9 cellular contexts compared by ENCODE assay signal in genomic region chr2:197092431-197092830, GRCh38.
DNase-seq lines count a peak whose midpoint lies in the region; TF ChIP-seq lines count a peak whose summit lies in the region.
"Had no signal": no experiment of that assay in that cellular context is flagged by ENCODE, and none has a peak within 500 bp of the region (broad histone marks: within the 10 kb centered on the region; RNA-seq: fewer than 3 reads in every experiment).

No MANE protein-coding gene starts in this region.

- POLR2A ChIA-PET in A673 (lab: Charles Lee; ENCODE audit: low non-redundant PET) (interaction anchor here (0.6 to 0.7 kb wide), 2 partner anchors 8 to 19 kb away, joined by 4 to 5 read pairs; no protein-coding TSS in a partner anchor), HEK293 (lab: Yijun Ruan, JAX) (no interaction called here)

- H3K27ac ChIP-seq in A673 (ENCODE audit: low read depth, low read length, poor library complexity, severe bottlenecking) (peak overlapping the region; percentile 82), HEK293 (ENCODE audit: extremely low read depth, low read depth, low read length) (no peak overlapping the region)

- intact Hi-C loops in A673 (cut with micrococcal nuclease; ENCODE audit: unreplicated experiment): no loop called here

- H3K4me1 ChIP-seq in A673 (ENCODE audit: insufficient read depth, low read length, poor library complexity, severe bottlenecking): peaks cover 91% of the 10 kb centered on the region
- H3K4me1 ChIP-seq in HEK293 (ENCODE audit: control insufficient read depth, insufficient read depth, low read length): peaks cover 10% of the 10 kb centered on the region
- peaks cover 23% of the 10 kb centered on the region for H3K4me1 ChIP-seq in adipocyte (ENCODE audit: control insufficient read depth, insufficient read depth, low read length)

- no peak overlapping the region for H3K4me3 ChIP-seq in A673 (ENCODE audit: low read depth, low read length, poor library complexity, severe bottlenecking)
- no peak overlapping the region for H3K4me3 ChIP-seq in HEK293 (ENCODE audit: low read depth, low read length)
- no peak overlapping the region for H3K4me3 ChIP-seq in adipocyte (ENCODE audit: low read length)
- H3K4me3 ChIP-seq: GM23338 had no signal

- no peaks in the 10 kb centered on the region for H3K36me3 ChIP-seq in A673 (ENCODE audit: insufficient read depth, low read length, poor library complexity, severe bottlenecking)
- H3K36me3 ChIP-seq in HEK293 (ENCODE audit: control insufficient read depth in 2 of 2, insufficient read depth in 1 of 2, low read length in 2 of 2): no peaks in the 10 kb centered on the region
- H3K36me3 ChIP-seq in adipocyte (ENCODE audit: control insufficient read depth, insufficient read depth, low read length, severe bottlenecking): no peaks in the 10 kb centered on the region

- TF ChIP-seq CTCF in A673 (conservative IDR thresholded peaks at IDR 0.05; ENCODE audit: low read depth, low read length) (no peak), HEK293 (tag by site-specific recombination; IDR thresholded peaks at IDR 0.05) (no peak)

- no peak overlapping the region for H3K9ac ChIP-seq in adipocyte (ENCODE audit: low read length)

- H3K27me3 ChIP-seq in A673 (replicated peaks; ENCODE audit: insufficient read depth, low read depth, low read length, poor library complexity): no peaks in the 10 kb centered on the region
- no peaks in the 10 kb centered on the region for H3K27me3 ChIP-seq in adipocyte (replicated peaks; ENCODE audit: control insufficient read depth, insufficient read depth, low read length)

- CTCF ChIA-PET in A673 (lab: Charles Lee): no interaction called here
- CTCF ChIA-PET in HEK293 (lab: Yijun Ruan, JAX): interaction anchor here (0.9 to 1.2 kb wide), 2 partner anchors 21 to 76 kb away, joined by 3 to 5 read pairs; no protein-coding TSS in a partner anchor

- DNase-seq in A673 (ENCODE audit: low spot score) (peak; percentile 90), adipocyte (ENCODE audit: low read depth) (peak; percentile 86), iris pigment epithelial cell (ENCODE audit: low read depth) (peak; percentile 64), NOMO-1 (lab: John Stamatoyannopoulos, UW; ENCODE audit: unreplicated experiment in 2 of 2) (no peak)
- no peak for DNase-seq in effector CD8-positive, alpha-beta T cell (lab: John Stamatoyannopoulos, UW)
- no peak for DNase-seq in central memory CD4-positive, alpha-beta T cell
- no peak for DNase-seq in stimulated activated CD4-positive, alpha-beta T cell treated with anti-CD3 and anti-CD28 coated beads, Interleukin-4, amount 100 ng/mL, for 24 hours

- no TSS peak for BruUV-seq in A673 (replicated peaks; lab: Mats Ljungman, UMichigan)

- no peaks in the 10 kb centered on the region for H3K9me3 ChIP-seq in A673 (ENCODE audit: low read depth, low read length, poor library complexity, severe bottlenecking)
- no peaks in the 10 kb centered on the region for H3K9me3 ChIP-seq in HEK293 (ENCODE audit: control insufficient read depth, insufficient read depth, low read depth, low read length)
- H3K9me3 ChIP-seq in adipocyte (ENCODE audit: control insufficient read depth, low read length): no peaks in the 10 kb centered on the region

TF ChIP-seq in HEK293, 187 proteins besides CTCF, POLR2A, EP300 and RAD21 (continues in another document):
- TF ChIP-seq ZNF510 (tag by site-specific recombination; IDR thresholded peaks at IDR 0.05; ENCODE audit: insufficient replicate concordance): no peak
- no peak for TF ChIP-seq ZNF654 (tag by site-specific recombination; IDR thresholded peaks at IDR 0.05; ENCODE audit: low read depth)
- no peak for TF ChIP-seq ZNF837 (tag by site-specific recombination; IDR thresholded peaks at IDR 0.05)
- TF ChIP-seq ZEB2 (tag by site-specific recombination; IDR thresholded peaks at IDR 0.05): peak; percentile 56; the same call in 1 of the 2 replicates
- no peak for TF ChIP-seq ZNF311 (tag by site-specific recombination; IDR thresholded peaks at IDR 0.05; ENCODE audit: borderline replicate concordance)
- TF ChIP-seq, protein P1, sequence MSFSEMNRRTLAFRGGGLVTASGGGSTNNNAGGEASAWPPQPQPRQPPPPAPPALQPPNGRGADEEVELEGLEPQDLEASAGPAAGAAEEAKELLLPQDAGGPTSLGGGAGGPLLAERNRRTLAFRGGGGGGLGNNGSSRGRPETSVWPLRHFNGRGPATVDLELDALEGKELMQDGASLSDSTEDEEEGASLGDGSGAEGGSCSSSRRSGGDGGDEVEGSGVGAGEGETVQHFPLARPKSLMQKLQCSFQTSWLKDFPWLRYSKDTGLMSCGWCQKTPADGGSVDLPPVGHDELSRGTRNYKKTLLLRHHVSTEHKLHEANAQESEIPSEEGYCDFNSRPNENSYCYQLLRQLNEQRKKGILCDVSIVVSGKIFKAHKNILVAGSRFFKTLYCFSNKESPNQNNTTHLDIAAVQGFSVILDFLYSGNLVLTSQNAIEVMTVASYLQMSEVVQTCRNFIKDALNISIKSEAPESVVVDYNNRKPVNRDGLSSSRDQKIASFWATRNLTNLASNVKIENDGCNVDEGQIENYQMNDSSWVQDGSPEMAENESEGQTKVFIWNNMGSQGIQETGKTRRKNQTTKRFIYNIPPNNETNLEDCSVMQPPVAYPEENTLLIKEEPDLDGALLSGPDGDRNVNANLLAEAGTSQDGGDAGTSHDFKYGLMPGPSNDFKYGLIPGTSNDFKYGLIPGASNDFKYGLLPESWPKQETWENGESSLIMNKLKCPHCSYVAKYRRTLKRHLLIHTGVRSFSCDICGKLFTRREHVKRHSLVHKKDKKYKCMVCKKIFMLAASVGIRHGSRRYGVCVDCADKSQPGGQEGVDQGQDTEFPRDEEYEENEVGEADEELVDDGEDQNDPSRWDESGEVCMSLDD (tag by site-specific recombination; IDR thresholded peaks at IDR 0.05): no peak
- TF ChIP-seq ZNF324 (tag by site-specific recombination; IDR thresholded peaks at IDR 0.05): peak; percentile 47; the same call in 1 of the 2 replicates
- no peak for TF ChIP-seq ZFP69B (tag by site-specific recombination; IDR thresholded peaks at IDR 0.05)
- no peak for TF ChIP-seq ZNF660 (tag by site-specific recombination; IDR thresholded peaks at IDR 0.05)
- TF ChIP-seq ZNF223 (tag by site-specific recombination; IDR thresholded peaks at IDR 0.05): no peak
- TF ChIP-seq, protein P2, sequence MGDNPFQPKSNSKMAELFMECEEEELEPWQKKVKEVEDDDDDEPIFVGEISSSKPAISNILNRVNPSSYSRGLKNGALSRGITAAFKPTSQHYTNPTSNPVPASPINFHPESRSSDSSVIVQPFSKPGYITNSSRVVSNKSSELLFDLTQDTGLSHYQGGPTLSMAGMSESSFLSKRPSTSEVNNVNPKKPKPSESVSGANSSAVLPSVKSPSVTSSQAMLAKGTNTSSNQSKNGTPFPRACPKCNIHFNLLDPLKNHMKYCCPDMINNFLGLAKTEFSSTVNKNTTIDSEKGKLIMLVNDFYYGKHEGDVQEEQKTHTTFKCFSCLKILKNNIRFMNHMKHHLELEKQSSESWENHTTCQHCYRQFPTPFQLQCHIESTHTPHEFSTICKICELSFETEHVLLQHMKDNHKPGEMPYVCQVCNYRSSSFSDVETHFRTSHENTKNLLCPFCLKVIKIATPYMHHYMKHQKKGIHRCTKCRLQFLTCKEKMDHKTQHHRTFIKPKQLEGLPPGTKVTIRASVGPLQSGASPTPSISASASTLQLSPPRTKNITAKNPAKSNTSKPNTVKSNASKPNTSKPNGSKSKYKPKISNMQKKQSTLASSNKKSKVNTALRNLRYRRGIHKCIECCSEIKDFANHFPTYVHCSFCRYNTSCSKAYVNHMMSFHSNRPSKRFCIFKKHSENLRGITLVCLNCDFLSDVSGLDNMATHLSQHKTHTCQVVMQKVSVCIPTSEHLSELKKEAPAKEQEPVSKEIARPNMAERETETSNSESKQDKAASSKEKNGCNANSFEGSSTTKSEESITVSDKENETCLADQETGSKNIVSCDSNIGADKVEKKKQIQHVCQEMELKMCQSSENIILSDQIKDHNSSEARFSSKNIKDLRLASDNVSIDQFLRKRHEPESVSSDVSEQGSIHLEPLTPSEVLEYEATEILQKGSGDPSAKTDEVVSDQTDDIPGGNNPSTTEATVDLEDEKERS (tag by site-specific recombination; IDR thresholded peaks at IDR 0.05): no peak
- no peak for TF ChIP-seq ZNF600 (tag by site-specific recombination; IDR thresholded peaks at IDR 0.05)
- no peak for TF ChIP-seq ZNF629 (tag by site-specific recombination; IDR thresholded peaks at IDR 0.05)
- TF ChIP-seq GFI1B (tag by site-specific recombination; IDR thresholded peaks at IDR 0.05): no peak
- TF ChIP-seq ZNF394 (tag by site-specific recombination; IDR thresholded peaks at IDR 0.05; ENCODE audit: borderline replicate concordance): no peak
- no peak for TF ChIP-seq ZNF155 (tag by site-specific recombination; IDR thresholded peaks at IDR 0.05)
- TF ChIP-seq, protein P3, sequence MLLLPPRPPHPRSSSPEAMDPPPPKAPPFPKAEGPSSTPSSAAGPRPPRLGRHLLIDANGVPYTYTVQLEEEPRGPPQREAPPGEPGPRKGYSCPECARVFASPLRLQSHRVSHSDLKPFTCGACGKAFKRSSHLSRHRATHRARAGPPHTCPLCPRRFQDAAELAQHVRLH (tag by site-specific recombination; IDR thresholded peaks at IDR 0.05): 0 out of 2 replicates have a peak, but pooled peaks have one; percentile 13
- TF ChIP-seq ZNF239 (tag by site-specific recombination; IDR thresholded peaks at IDR 0.05): no peak
- TF ChIP-seq, protein P4, sequence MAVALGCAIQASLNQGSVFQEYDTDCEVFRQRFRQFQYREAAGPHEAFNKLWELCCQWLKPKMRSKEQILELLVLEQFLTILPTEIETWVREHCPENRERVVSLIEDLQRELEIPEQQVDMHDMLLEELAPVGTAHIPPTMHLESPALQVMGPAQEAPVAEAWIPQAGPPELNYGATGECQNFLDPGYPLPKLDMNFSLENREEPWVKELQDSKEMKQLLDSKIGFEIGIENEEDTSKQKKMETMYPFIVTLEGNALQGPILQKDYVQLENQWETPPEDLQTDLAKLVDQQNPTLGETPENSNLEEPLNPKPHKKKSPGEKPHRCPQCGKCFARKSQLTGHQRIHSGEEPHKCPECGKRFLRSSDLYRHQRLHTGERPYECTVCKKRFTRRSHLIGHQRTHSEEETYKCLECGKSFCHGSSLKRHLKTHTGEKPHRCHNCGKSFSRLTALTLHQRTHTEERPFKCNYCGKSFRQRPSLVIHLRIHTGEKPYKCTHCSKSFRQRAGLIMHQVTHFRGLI (tag by site-specific recombination; IDR thresholded peaks at IDR 0.05): no peak
- TF ChIP-seq KLF16 (tag by site-specific recombination; IDR thresholded peaks at IDR 0.05): no peak
- TF ChIP-seq ZNF335 (tag by site-specific recombination; conservative IDR thresholded peaks at IDR 0.05): no peak
- no peak for TF ChIP-seq ZXDB (tag by site-specific recombination; IDR thresholded peaks at IDR 0.05)
- no peak for TF ChIP-seq ZNF184 (tag by site-specific recombination; IDR thresholded peaks at IDR 0.05)
- no peak for TF ChIP-seq ZFP37 (tag by site-specific recombination; IDR thresholded peaks at IDR 0.05)

Comparison
In these comparisons a context has a peak if more than half of its experiments do, and no peak if none do; other contexts are left out.
1. DNase-seq: peak in A673 (single experiment), adipocyte (single experiment) and iris pigment epithelial cell (single experiment); none in effector CD8-positive, alpha-beta T cell (single experiment), central memory CD4-positive, alpha-beta T cell (single experiment), NOMO-1 (0 of 2) and stimulated activated CD4-positive, alpha-beta T cell treated with anti-CD3 and anti-CD28 coated beads, Interleukin-4, amount 100 ng/mL, for 24 hours (single experiment).